ENCODE assay signal across 1 cellular context in the genomic region with DNA sequence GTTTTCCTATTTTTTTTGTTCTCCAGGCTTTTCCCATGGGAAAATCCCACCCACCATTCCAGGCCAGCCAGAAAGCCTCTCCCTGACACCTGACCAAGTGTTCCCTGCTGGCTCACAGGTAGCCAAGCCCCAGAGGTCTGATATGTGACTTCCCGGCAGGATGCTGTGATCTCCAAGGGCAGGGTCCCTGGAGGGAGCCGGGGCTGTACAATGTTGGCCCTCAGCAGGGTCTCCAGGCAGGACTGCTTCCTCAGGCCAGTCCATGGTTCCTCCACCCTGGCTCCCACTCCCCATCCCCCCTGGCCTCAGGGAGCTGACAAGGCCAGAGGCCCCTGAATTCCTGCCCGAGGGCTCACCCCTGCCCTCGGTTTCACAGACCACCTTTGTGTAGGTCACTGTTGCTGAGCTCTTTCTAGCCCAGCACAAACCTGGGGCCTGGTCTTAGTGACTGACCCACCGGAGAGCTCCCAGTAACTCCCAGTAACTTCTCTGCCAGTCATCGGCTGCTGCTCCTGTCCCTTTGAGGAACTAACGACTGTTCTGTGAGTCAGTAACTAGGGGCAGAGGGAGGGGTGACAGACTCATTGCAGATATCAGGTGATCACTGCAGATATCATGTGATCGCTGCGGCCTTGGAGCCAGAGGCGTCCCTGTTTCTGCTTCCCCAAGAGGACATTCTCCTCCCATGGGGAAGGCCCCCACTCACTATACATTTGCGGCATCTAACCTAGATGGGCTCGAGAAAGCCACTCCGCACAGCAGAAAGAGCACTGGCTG.
TF ChIP-seq lines count a peak whose summit lies in the region.

No MANE protein-coding gene starts in this region.

TF ChIP-seq in HepG2, 621 proteins besides CTCF, POLR2A, EP300 and RAD21 (continued from another document):
- TF ChIP-seq, protein P1, sequence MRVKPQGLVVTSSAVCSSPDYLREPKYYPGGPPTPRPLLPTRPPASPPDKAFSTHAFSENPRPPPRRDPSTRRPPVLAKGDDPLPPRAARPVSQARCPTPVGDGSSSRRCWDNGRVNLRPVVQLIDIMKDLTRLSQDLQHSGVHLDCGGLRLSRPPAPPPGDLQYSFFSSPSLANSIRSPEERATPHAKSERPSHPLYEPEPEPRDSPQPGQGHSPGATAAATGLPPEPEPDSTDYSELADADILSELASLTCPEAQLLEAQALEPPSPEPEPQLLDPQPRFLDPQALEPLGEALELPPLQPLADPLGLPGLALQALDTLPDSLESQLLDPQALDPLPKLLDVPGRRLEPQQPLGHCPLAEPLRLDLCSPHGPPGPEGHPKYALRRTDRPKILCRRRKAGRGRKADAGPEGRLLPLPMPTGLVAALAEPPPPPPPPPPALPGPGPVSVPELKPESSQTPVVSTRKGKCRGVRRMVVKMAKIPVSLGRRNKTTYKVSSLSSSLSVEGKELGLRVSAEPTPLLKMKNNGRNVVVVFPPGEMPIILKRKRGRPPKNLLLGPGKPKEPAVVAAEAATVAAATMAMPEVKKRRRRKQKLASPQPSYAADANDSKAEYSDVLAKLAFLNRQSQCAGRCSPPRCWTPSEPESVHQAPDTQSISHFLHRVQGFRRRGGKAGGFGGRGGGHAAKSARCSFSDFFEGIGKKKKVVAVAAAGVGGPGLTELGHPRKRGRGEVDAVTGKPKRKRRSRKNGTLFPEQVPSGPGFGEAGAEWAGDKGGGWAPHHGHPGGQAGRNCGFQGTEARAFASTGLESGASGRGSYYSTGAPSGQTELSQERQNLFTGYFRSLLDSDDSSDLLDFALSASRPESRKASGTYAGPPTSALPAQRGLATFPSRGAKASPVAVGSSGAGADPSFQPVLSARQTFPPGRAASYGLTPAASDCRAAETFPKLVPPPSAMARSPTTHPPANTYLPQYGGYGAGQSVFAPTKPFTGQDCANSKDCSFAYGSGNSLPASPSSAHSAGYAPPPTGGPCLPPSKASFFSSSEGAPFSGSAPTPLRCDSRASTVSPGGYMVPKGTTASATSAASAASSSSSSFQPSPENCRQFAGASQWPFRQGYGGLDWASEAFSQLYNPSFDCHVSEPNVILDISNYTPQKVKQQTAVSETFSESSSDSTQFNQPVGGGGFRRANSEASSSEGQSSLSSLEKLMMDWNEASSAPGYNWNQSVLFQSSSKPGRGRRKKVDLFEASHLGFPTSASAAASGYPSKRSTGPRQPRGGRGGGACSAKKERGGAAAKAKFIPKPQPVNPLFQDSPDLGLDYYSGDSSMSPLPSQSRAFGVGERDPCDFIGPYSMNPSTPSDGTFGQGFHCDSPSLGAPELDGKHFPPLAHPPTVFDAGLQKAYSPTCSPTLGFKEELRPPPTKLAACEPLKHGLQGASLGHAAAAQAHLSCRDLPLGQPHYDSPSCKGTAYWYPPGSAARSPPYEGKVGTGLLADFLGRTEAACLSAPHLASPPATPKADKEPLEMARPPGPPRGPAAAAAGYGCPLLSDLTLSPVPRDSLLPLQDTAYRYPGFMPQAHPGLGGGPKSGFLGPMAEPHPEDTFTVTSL (CRISPR knock-in tag; IDR thresholded peaks at IDR 0.05; ENCODE audit: borderline replicate concordance): no peak
- TF ChIP-seq ARNTL (CRISPR knock-in tag; IDR thresholded peaks at IDR 0.05): no peak
- TF ChIP-seq, protein P2, sequence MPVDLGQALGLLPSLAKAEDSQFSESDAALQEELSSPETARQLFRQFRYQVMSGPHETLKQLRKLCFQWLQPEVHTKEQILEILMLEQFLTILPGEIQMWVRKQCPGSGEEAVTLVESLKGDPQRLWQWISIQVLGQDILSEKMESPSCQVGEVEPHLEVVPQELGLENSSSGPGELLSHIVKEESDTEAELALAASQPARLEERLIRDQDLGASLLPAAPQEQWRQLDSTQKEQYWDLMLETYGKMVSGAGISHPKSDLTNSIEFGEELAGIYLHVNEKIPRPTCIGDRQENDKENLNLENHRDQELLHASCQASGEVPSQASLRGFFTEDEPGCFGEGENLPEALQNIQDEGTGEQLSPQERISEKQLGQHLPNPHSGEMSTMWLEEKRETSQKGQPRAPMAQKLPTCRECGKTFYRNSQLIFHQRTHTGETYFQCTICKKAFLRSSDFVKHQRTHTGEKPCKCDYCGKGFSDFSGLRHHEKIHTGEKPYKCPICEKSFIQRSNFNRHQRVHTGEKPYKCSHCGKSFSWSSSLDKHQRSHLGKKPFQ (CRISPR knock-in tag; IDR thresholded peaks at IDR 0.05; ENCODE audit: insufficient replicate concordance): peak; percentile 36
- no peak for TF ChIP-seq ZNF572 (CRISPR knock-in tag; IDR thresholded peaks at IDR 0.05)
- TF ChIP-seq, protein P3, sequence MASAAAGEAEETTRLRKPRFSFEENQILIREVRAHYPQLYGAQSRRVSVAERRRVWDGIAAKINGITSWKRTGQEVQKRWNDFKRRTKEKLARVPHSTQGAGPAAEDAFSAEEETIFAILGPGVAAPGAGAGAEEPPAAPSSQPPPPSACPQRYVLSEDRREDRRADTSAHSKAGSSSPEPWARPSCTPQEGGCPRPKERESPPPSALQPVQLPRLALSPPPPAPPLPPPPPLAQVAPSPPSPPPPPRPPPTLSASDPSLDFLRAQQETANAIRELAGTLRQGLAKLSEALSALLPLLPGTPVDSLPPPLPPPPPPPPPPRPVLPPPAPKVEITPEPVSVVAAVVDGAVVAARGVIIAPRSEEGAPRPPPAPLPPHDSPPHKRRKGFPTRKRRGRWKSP (CRISPR knock-in tag; IDR thresholded peaks at IDR 0.05): no peak; the same call in 1 of the 2 replicates
- TF ChIP-seq ZNF616 (CRISPR knock-in tag; IDR thresholded peaks at IDR 0.05; ENCODE audit: low read depth): peak; percentile 66; the same call in 1 of the 2 replicates
- TF ChIP-seq, protein P4, sequence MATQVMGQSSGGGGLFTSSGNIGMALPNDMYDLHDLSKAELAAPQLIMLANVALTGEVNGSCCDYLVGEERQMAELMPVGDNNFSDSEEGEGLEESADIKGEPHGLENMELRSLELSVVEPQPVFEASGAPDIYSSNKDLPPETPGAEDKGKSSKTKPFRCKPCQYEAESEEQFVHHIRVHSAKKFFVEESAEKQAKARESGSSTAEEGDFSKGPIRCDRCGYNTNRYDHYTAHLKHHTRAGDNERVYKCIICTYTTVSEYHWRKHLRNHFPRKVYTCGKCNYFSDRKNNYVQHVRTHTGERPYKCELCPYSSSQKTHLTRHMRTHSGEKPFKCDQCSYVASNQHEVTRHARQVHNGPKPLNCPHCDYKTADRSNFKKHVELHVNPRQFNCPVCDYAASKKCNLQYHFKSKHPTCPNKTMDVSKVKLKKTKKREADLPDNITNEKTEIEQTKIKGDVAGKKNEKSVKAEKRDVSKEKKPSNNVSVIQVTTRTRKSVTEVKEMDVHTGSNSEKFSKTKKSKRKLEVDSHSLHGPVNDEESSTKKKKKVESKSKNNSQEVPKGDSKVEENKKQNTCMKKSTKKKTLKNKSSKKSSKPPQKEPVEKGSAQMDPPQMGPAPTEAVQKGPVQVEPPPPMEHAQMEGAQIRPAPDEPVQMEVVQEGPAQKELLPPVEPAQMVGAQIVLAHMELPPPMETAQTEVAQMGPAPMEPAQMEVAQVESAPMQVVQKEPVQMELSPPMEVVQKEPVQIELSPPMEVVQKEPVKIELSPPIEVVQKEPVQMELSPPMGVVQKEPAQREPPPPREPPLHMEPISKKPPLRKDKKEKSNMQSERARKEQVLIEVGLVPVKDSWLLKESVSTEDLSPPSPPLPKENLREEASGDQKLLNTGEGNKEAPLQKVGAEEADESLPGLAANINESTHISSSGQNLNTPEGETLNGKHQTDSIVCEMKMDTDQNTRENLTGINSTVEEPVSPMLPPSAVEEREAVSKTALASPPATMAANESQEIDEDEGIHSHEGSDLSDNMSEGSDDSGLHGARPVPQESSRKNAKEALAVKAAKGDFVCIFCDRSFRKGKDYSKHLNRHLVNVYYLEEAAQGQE (IDR thresholded peaks at IDR 0.05; ENCODE audit: borderline replicate concordance in 1 of 2, low read depth in 1 of 2, low read length in 2 of 2): no peak
- TF ChIP-seq PAF1 (CRISPR knock-in tag; IDR thresholded peaks at IDR 0.05): no peak
- no peak for TF ChIP-seq ZNF12 (CRISPR knock-in tag; IDR thresholded peaks at IDR 0.05)
- TF ChIP-seq SALL2 (CRISPR knock-in tag; IDR thresholded peaks at IDR 0.05): no peak
- TF ChIP-seq, protein P5, sequence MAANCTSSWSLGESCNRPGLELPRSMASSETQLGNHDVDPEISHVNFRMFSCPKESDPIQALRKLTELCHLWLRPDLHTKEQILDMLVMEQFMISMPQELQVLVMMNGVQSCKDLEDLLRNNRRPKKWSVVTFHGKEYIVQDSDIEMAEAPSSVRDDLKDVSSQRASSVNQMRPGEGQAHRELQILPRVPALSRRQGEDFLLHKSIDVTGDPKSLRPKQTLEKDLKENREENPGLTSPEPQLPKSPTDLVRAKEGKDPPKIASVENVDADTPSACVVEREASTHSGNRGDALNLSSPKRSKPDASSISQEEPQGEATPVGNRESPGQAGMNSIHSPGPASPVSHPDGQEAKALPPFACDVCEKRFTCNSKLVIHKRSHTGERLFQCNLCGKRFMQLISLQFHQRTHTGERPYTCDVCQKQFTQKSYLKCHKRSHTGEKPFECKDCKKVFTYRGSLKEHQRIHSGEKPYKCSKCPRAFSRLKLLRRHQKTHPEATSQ (CRISPR knock-in tag; IDR thresholded peaks at IDR 0.05; ENCODE audit: borderline replicate concordance): no peak
- TF ChIP-seq, protein P6, sequence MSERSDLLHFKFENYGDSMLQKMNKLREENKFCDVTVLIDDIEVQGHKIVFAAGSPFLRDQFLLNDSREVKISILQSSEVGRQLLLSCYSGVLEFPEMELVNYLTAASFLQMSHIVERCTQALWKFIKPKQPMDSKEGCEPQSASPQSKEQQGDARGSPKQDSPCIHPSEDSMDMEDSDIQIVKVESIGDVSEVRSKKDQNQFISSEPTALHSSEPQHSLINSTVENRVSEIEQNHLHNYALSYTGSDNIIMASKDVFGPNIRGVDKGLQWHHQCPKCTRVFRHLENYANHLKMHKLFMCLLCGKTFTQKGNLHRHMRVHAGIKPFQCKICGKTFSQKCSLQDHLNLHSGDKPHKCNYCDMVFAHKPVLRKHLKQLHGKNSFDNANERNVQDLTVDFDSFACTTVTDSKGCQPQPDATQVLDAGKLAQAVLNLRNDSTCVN (CRISPR knock-in tag; IDR thresholded peaks at IDR 0.05; ENCODE audit: borderline replicate concordance): no peak
- TF ChIP-seq KDM4B (CRISPR knock-in tag; IDR thresholded peaks at IDR 0.05): peak; percentile 12; the same call in 1 of the 2 replicates
- TF ChIP-seq, protein P7, sequence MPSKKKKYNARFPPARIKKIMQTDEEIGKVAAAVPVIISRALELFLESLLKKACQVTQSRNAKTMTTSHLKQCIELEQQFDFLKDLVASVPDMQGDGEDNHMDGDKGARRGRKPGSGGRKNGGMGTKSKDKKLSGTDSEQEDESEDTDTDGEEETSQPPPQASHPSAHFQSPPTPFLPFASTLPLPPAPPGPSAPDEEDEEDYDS (CRISPR knock-in tag; IDR thresholded peaks at IDR 0.05): peak; percentile 76
- TF ChIP-seq FOSL1 (CRISPR knock-in tag; IDR thresholded peaks at IDR 0.05; ENCODE audit: borderline replicate concordance): no peak
- no peak for TF ChIP-seq CENPX (CRISPR knock-in tag; IDR thresholded peaks at IDR 0.05)
- TF ChIP-seq, protein P8, sequence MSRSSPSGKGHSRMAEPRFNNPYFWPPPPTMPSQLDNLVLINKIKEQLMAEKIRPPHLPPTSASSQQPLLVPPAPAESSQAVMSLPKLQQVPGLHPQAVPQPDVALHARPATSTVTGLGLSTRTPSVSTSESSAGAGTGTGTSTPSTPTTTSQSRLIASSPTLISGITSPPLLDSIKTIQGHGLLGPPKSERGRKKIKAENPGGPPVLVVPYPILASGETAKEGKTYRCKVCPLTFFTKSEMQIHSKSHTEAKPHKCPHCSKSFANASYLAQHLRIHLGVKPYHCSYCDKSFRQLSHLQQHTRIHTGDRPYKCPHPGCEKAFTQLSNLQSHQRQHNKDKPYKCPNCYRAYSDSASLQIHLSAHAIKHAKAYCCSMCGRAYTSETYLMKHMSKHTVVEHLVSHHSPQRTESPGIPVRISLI (CRISPR knock-in tag; IDR thresholded peaks at IDR 0.05; ENCODE audit: borderline replicate concordance): no peak
- peak; percentile 46; the same call in 1 of the 2 replicates for TF ChIP-seq CREB1 (IDR thresholded peaks at IDR 0.05)
- TF ChIP-seq CREB1 (CRISPR knock-in tag; IDR thresholded peaks at IDR 0.05): no peak
- TF ChIP-seq, protein P9, sequence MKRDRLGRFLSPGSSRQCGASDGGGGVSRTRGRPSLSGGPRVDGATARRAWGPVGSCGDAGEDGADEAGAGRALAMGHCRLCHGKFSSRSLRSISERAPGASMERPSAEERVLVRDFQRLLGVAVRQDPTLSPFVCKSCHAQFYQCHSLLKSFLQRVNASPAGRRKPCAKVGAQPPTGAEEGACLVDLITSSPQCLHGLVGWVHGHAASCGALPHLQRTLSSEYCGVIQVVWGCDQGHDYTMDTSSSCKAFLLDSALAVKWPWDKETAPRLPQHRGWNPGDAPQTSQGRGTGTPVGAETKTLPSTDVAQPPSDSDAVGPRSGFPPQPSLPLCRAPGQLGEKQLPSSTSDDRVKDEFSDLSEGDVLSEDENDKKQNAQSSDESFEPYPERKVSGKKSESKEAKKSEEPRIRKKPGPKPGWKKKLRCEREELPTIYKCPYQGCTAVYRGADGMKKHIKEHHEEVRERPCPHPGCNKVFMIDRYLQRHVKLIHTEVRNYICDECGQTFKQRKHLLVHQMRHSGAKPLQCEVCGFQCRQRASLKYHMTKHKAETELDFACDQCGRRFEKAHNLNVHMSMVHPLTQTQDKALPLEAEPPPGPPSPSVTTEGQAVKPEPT (CRISPR knock-in tag; IDR thresholded peaks at IDR 0.05; ENCODE audit: low read depth): no peak
- TF ChIP-seq KAT2B (IDR thresholded peaks at IDR 0.05; ENCODE audit: borderline replicate concordance, low read depth, low read length): no peak
- TF ChIP-seq XBP1 (CRISPR knock-in tag; IDR thresholded peaks at IDR 0.05): no peak
- no peak for TF ChIP-seq AGO2 (optimal IDR thresholded peaks at IDR 0.05; ENCODE audit: low read depth, low read length)
- TF ChIP-seq, protein P10, sequence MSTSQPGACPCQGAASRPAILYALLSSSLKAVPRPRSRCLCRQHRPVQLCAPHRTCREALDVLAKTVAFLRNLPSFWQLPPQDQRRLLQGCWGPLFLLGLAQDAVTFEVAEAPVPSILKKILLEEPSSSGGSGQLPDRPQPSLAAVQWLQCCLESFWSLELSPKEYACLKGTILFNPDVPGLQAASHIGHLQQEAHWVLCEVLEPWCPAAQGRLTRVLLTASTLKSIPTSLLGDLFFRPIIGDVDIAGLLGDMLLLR (CRISPR knock-in tag; IDR thresholded peaks at IDR 0.05): no peak
- no peak for TF ChIP-seq ZMYM2 (CRISPR knock-in tag; IDR thresholded peaks at IDR 0.05)
- no peak for TF ChIP-seq KMT2A (CRISPR knock-in tag; IDR thresholded peaks at IDR 0.05)
- no peak for TF ChIP-seq GTF2F1 (IDR thresholded peaks at IDR 0.05; ENCODE audit: low read length)
- TF ChIP-seq KAT7 (CRISPR knock-in tag; IDR thresholded peaks at IDR 0.05; ENCODE audit: borderline replicate concordance): peak; percentile 64; the same call in 1 of the 2 replicates
- peak; percentile 58; the same call in 1 of the 2 replicates for TF ChIP-seq RXRB (CRISPR knock-in tag; IDR thresholded peaks at IDR 0.05; ENCODE audit: borderline replicate concordance)
- TF ChIP-seq, protein P11, sequence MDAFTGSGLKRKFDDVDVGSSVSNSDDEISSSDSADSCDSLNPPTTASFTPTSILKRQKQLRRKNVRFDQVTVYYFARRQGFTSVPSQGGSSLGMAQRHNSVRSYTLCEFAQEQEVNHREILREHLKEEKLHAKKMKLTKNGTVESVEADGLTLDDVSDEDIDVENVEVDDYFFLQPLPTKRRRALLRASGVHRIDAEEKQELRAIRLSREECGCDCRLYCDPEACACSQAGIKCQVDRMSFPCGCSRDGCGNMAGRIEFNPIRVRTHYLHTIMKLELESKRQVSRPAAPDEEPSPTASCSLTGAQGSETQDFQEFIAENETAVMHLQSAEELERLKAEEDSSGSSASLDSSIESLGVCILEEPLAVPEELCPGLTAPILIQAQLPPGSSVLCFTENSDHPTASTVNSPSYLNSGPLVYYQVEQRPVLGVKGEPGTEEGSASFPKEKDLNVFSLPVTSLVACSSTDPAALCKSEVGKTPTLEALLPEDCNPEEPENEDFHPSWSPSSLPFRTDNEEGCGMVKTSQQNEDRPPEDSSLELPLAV (CRISPR knock-in tag; conservative IDR thresholded peaks at IDR 0.05; ENCODE audit: low read depth): no peak
TF ChIP-seq in HepG2: peak in this region for 143.
